27 cellular contexts compared by ENCODE assay signal in genomic region chr15:64925335-64926330, GRCh38.
"Had no signal": no experiment of that assay in that cellular context is flagged by ENCODE, and none has a peak within 500 bp of the region (broad histone marks: within the 10 kb centered on the region; RNA-seq: fewer than 3 reads in every experiment).

No MANE protein-coding gene starts in this region.

- H3K9me3 ChIP-seq: esophagus muscularis mucosa, left lung, sigmoid colon, thoracic aorta, upper lobe of left lung had no signal

- DNase-seq: activated CD4-positive, alpha-beta T cell treated with anti-CD3 and anti-CD28 coated beads, Interleukin-2, amount 10 ng/mL, durations not matched to agents 7 days and 5 days; activated CD4-positive, CD25-positive, alpha-beta regulatory T cell treated with anti-CD3 and anti-CD28 coated beads, Interleukin-2, amount 50 U/mL, for 72 hours; activated T-cell treated with anti-CD3 and anti-CD28 coated beads, Interleukin-2, amount 50 U/mL, for 24 hours; aorta; brain microvascular endothelial cell; caudate nucleus; effector memory CD4-positive, alpha-beta T cell; hippocampal formation; kidney glomerular epithelial cell; left lung; natural killer cell; retina; sigmoid colon; stimulated activated CD4-positive, alpha-beta T cell treated with anti-CD3 and anti-CD28 coated beads, Interleukin-15, amount 100 ng/mL, for 24 hours; stimulated activated CD8-positive, alpha-beta memory T cell treated with anti-CD3 and anti-CD28 coated beads, Interleukin-4, amount 100 ng/mL, for 48 hours; stimulated activated naive CD4-positive, alpha-beta T cell; T-cell; upper lobe of left lung had no signal

- H3K27ac ChIP-seq: brain microvascular endothelial cell, esophagus muscularis mucosa, left lung, sigmoid colon, thoracic aorta, upper lobe of left lung, VCaP had no signal

- ATAC-seq: activated naive CD4-positive, alpha-beta T cell treated with anti-CD3 and anti-CD28 coated beads, Interleukin-2, amount 50 U/mL, for 72 hours; activated T-helper 17 cell treated with anti-CD3 and anti-CD28 coated beads, Interleukin-2, amount 50 U/mL, for 72 hours; left lung; natural killer cell; T-cell had no signal

- H3K27ac Mint-ChIP-seq: activated CD4-positive, alpha-beta T cell treated with anti-CD3 and anti-CD28 coated beads, Interleukin-2, amount 10 ng/mL, durations not matched to agents 7 days and 5 days; activated T-cell treated with anti-CD3 and anti-CD28 coated beads, Interleukin-2, amount 50 U/mL, for 24 hours; activated T-helper 17 cell treated with anti-CD3 and anti-CD28 coated beads, Interleukin-2, amount 50 U/mL, for 72 hours; mesothelial cell of epicardium; natural killer cell; progenitor cell of endocrine pancreas; T-cell had no signal

- H3K36me3 ChIP-seq: brain microvascular endothelial cell, left lung, sigmoid colon, thoracic aorta, upper lobe of left lung had no signal

- H3K36me3 Mint-ChIP-seq: activated naive CD4-positive, alpha-beta T cell treated with anti-CD3 and anti-CD28 coated beads, Interleukin-2, amount 50 U/mL, for 72 hours; mesothelial cell of epicardium; natural killer cell had no signal

- H3K27me3 ChIP-seq: brain microvascular endothelial cell, esophagus muscularis mucosa, left lung, sigmoid colon, upper lobe of left lung had no signal

- H3K4me1 ChIP-seq: left lung had no signal

- H3K9me3 Mint-ChIP-seq: activated CD4-positive, alpha-beta T cell treated with anti-CD3 and anti-CD28 coated beads, Interleukin-2, amount 10 ng/mL, durations not matched to agents 7 days and 5 days; activated naive CD4-positive, alpha-beta T cell treated with anti-CD3 and anti-CD28 coated beads, Interleukin-2, amount 50 U/mL, for 72 hours; activated T-cell treated with anti-CD3 and anti-CD28 coated beads, Interleukin-2, amount 50 U/mL, for 24 hours; activated T-helper 17 cell treated with anti-CD3 and anti-CD28 coated beads, Interleukin-2, amount 50 U/mL, for 72 hours; mesothelial cell of epicardium; natural killer cell; T-cell had no signal

- H3K4me3 Mint-ChIP-seq: activated CD4-positive, alpha-beta T cell treated with anti-CD3 and anti-CD28 coated beads, Interleukin-2, amount 10 ng/mL, durations not matched to agents 7 days and 5 days; activated T-cell treated with anti-CD3 and anti-CD28 coated beads, Interleukin-2, amount 50 U/mL, for 24 hours; activated T-helper 17 cell treated with anti-CD3 and anti-CD28 coated beads, Interleukin-2, amount 50 U/mL, for 72 hours; mesothelial cell of epicardium; natural killer cell; T-cell had no signal

- H3K4me3 ChIP-seq: esophagus muscularis mucosa, left lung, lung, sigmoid colon, smooth muscle cell, thoracic aorta, upper lobe of left lung had no signal

- H3K27me3 Mint-ChIP-seq: activated CD4-positive, alpha-beta T cell treated with anti-CD3 and anti-CD28 coated beads, Interleukin-2, amount 10 ng/mL, durations not matched to agents 7 days and 5 days; activated T-cell treated with anti-CD3 and anti-CD28 coated beads, Interleukin-2, amount 50 U/mL, for 24 hours; activated T-helper 17 cell treated with anti-CD3 and anti-CD28 coated beads, Interleukin-2, amount 50 U/mL, for 72 hours; progenitor cell of endocrine pancreas; T-cell had no signal

- H3K4me1 Mint-ChIP-seq: activated T-helper 17 cell treated with anti-CD3 and anti-CD28 coated beads, Interleukin-2, amount 50 U/mL, for 72 hours; mesothelial cell of epicardium had no signal
